In the genomic region with DNA sequence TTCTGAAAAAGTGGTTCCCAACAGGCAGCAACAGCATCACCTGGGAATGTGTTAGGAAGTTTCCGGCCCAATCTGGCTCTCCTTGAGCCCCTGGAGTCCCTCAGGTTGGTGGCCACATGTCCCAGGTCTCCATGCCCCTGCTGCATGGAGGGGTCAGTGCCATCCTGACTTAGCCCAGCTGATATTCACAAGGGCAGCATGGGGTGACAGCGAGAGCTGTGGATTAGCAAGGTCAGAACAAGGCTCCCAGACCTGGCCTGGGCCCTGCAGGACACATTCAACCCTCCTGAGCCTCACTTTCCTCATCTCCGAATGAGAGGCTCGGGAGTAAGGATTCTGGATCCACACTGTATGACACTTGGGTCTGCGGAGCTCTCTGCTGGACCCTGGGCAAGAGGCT, we compare ENCODE assay signal across 25 cellular contexts.
A peak's percentile ranks its signal among the peaks of the same experiment; 100 is the strongest.
DNase-seq lines count a peak whose midpoint lies in the region; ATAC-seq, FAIRE-seq and TF ChIP-seq lines count a peak whose summit lies in the region.
"Had no signal": no experiment of that assay in that cellular context is flagged by ENCODE, and none has a peak within 500 bp of the region (broad histone marks: within the 10 kb centered on the region; RNA-seq: fewer than 3 reads in every experiment).

No MANE protein-coding gene starts in this region.

- H3K36me3 ChIP-seq in trophoblast cell (ENCODE audit: control insufficient read depth in 1 of 2, insufficient read depth in 2 of 2, low read length in 2 of 2) (no peaks in the 10 kb centered on the region), vagina (no peaks in the 10 kb centered on the region)
- H3K36me3 ChIP-seq: SJCRH30 had no signal

- intact Hi-C loops in vagina (cut with DNase I), result no loop called here
- intact Hi-C loops in activated CD4-positive, alpha-beta T cell treated with anti-CD3 and anti-CD28 coated beads, Interleukin-2, amount 10 ng/mL, durations not matched to agents 24 days and 14 days (cut with micrococcal nuclease), result no loop called here

- no peak overlapping the region for H3K18ac ChIP-seq in trophoblast cell (ENCODE audit: low read length)

- no peak overlapping the region for H3K27ac ChIP-seq in trophoblast cell (ENCODE audit: low read depth, low read length)
- no peak overlapping the region for H3K27ac ChIP-seq in vagina
- H3K27ac ChIP-seq: HL-60, PC-9, SJCRH30 had no signal

- no peak overlapping the region for H3K23ac ChIP-seq in trophoblast cell (ENCODE audit: low read length)

- H2AK5ac ChIP-seq in trophoblast cell (ENCODE audit: low read length), result peak overlapping the region; percentile 83

- peak overlapping the region; percentile 65 for H2BK120ac ChIP-seq in trophoblast cell (ENCODE audit: insufficient read depth, low read length, poor library complexity)

- FAIRE-seq in GM12892 (lab: Jason Lieb, UNC), result no peak
- FAIRE-seq: GM12878, H54 had no signal

- H4K91ac ChIP-seq in trophoblast cell (ENCODE audit: low read depth, low read length), result peak overlapping the region; percentile 22

- no peak for TF ChIP-seq POLR2A in vagina (IDR thresholded peaks at IDR 0.05)
- no peak for TF ChIP-seq POLR2A in GM12892 (IDR thresholded peaks at IDR 0.05; ENCODE audit: low read depth, low read length)

- H2BK12ac ChIP-seq in trophoblast cell (ENCODE audit: low read length), result peak overlapping the region; percentile 1

- peaks cover 3% of the 10 kb centered on the region for H3K79me1 ChIP-seq in trophoblast cell (ENCODE audit: low read length)

- peak; percentile 15 for DNase-seq in activated CD8-positive, alpha-beta memory T cell treated with anti-CD3 and anti-CD28 coated beads, Interleukin-2, amount 50 U/mL, for 48 hours
- DNase-seq in activated CD8-positive, alpha-beta memory T cell treated with anti-CD3 and anti-CD28 coated beads, Interleukin-2, amount 10 ng/mL, durations not matched to agents 7 days and 5 days, result no peak
- peak; percentile 44 for DNase-seq in islet precursor cell
- no peak for DNase-seq in trophoblast cell
- peak; percentile 76 to 81 for DNase-seq in vagina (ENCODE audit: extremely low spot score in 2 of 2)
- no peak for DNase-seq in GM12892 (ENCODE audit: insufficient read length)
- DNase-seq in activated CD4-positive, alpha-beta T cell treated with anti-CD3 and anti-CD28 coated beads, Interleukin-2, amount 10 ng/mL, durations not matched to agents 24 days and 14 days, result no peak
- DNase-seq in COLO829 (ENCODE audit: low spot score), result no peak
- DNase-seq: 8988T; Caco-2; CD4-positive, CD25-positive, alpha-beta regulatory T cell; DMS153; GF-D8; HFFc6; IMR-90; NCI-H1417; NCI-H187; NCI-H2107; NCI-H510A; PC-9; SJCRH30 had no signal

- H3K79me2 ChIP-seq in trophoblast cell (ENCODE audit: control insufficient read depth, insufficient read depth, low read length, poor library complexity), result no peaks in the 10 kb centered on the region

- no peak overlapping the region for H2AFZ ChIP-seq in trophoblast cell (ENCODE audit: insufficient read depth, low read length, poor library complexity)
- H2AFZ ChIP-seq: PC-9 had no signal

- H3K27me3 ChIP-seq in trophoblast cell (ENCODE audit: insufficient read depth, low read length) (no peaks in the 10 kb centered on the region), vagina (no peaks in the 10 kb centered on the region)
- H3K27me3 ChIP-seq: SJCRH30 had no signal

- no peaks in the 10 kb centered on the region for H3K4me1 Mint-ChIP-seq in activated CD8-positive, alpha-beta memory T cell treated with anti-CD3 and anti-CD28 coated beads, Interleukin-2, amount 10 ng/mL, durations not matched to agents 7 days and 5 days
- no peaks in the 10 kb centered on the region for H3K4me1 Mint-ChIP-seq in activated CD4-positive, alpha-beta T cell treated with anti-CD3 and anti-CD28 coated beads, Interleukin-2, amount 10 ng/mL, durations not matched to agents 24 days and 14 days
- H3K4me1 Mint-ChIP-seq: CD4-positive, CD25-positive, alpha-beta regulatory T cell had no signal

- no peak overlapping the region for H3K4me3 Mint-ChIP-seq in activated CD8-positive, alpha-beta memory T cell treated with anti-CD3 and anti-CD28 coated beads, Interleukin-2, amount 10 ng/mL, durations not matched to agents 7 days and 5 days
- H3K4me3 Mint-ChIP-seq in activated CD4-positive, alpha-beta T cell treated with anti-CD3 and anti-CD28 coated beads, Interleukin-2, amount 10 ng/mL, durations not matched to agents 24 days and 14 days, result no peak overlapping the region
- H3K4me3 Mint-ChIP-seq: B cell; CD4-positive, CD25-positive, alpha-beta regulatory T cell; HFFc6 had no signal

- no peaks in the 10 kb centered on the region for H3K9me3 Mint-ChIP-seq in activated CD8-positive, alpha-beta memory T cell treated with anti-CD3 and anti-CD28 coated beads, Interleukin-2, amount 10 ng/mL, durations not matched to agents 7 days and 5 days (ENCODE audit: low read depth)
- no peaks in the 10 kb centered on the region for H3K9me3 Mint-ChIP-seq in activated CD4-positive, alpha-beta T cell treated with anti-CD3 and anti-CD28 coated beads, Interleukin-2, amount 10 ng/mL, durations not matched to agents 24 days and 14 days

- no peak overlapping the region for H3K27ac Mint-ChIP-seq in activated CD8-positive, alpha-beta memory T cell treated with anti-CD3 and anti-CD28 coated beads, Interleukin-2, amount 10 ng/mL, durations not matched to agents 7 days and 5 days
- H3K27ac Mint-ChIP-seq in activated CD4-positive, alpha-beta T cell treated with anti-CD3 and anti-CD28 coated beads, Interleukin-2, amount 10 ng/mL, durations not matched to agents 24 days and 14 days, result no peak overlapping the region
- H3K27ac Mint-ChIP-seq: B cell; CD4-positive, CD25-positive, alpha-beta regulatory T cell; HFFc6 had no signal

- no peak overlapping the region for H4K12ac ChIP-seq in trophoblast cell (ENCODE audit: low read depth, low read length)

- CTCF ChIA-PET in activated CD8-positive, alpha-beta memory T cell treated with anti-CD3 and anti-CD28 coated beads, Interleukin-2, amount 10 ng/mL, durations not matched to agents 7 days and 5 days (lab: Charles Lee), result no interaction called here

- no peak overlapping the region for H3K4ac ChIP-seq in trophoblast cell (ENCODE audit: low read depth, low read length)

- peaks cover 13% of the 10 kb centered on the region for H3K27me3 Mint-ChIP-seq in activated CD8-positive, alpha-beta memory T cell treated with anti-CD3 and anti-CD28 coated beads, Interleukin-2, amount 10 ng/mL, durations not matched to agents 7 days and 5 days
- H3K27me3 Mint-ChIP-seq in activated CD4-positive, alpha-beta T cell treated with anti-CD3 and anti-CD28 coated beads, Interleukin-2, amount 10 ng/mL, durations not matched to agents 24 days and 14 days, result peaks cover 5% of the 10 kb centered on the region
- H3K27me3 Mint-ChIP-seq: B cell; CD4-positive, CD25-positive, alpha-beta regulatory T cell had no signal

- TF ChIP-seq CTCF in vagina (IDR thresholded peaks at IDR 0.05), result no peak

- no peaks in the 10 kb centered on the region for H3K36me3 Mint-ChIP-seq in activated CD8-positive, alpha-beta memory T cell treated with anti-CD3 and anti-CD28 coated beads, Interleukin-2, amount 10 ng/mL, durations not matched to agents 7 days and 5 days
- H3K36me3 Mint-ChIP-seq in activated CD4-positive, alpha-beta T cell treated with anti-CD3 and anti-CD28 coated beads, Interleukin-2, amount 10 ng/mL, durations not matched to agents 24 days and 14 days (ENCODE audit: low read depth), result no peaks in the 10 kb centered on the region
- H3K36me3 Mint-ChIP-seq: CD4-positive, CD25-positive, alpha-beta regulatory T cell had no signal

- no peak overlapping the region for H2BK5ac ChIP-seq in trophoblast cell (ENCODE audit: low read depth, low read length, poor library complexity)

- H3K4me3 ChIP-seq in trophoblast cell (ENCODE audit: low read depth, low read length) (no peak overlapping the region), vagina (no peak overlapping the region)
- H3K4me3 ChIP-seq: GM12878, PC-9, SJCRH30 had no signal

- no peak overlapping the region for H3K9ac ChIP-seq in trophoblast cell (ENCODE audit: low read length)

- H3K9me3 ChIP-seq in trophoblast cell (ENCODE audit: insufficient read depth, low read depth, low read length) (peaks cover 2% of the 10 kb centered on the region), vagina (no peaks in the 10 kb centered on the region)
- H3K9me3 ChIP-seq: Caco-2 had no signal

- WGBS in trophoblast cell (ENCODE audit: extremely low coverage, insufficient coverage, insufficient read length), result no CpG with 5 or more reads among the region's 5 CpGs

- H4K8ac ChIP-seq in trophoblast cell (ENCODE audit: low read depth, low read length), result no peak overlapping the region

- H3K4me1 ChIP-seq in trophoblast cell (ENCODE audit: control insufficient read depth in 1 of 2, insufficient read depth in 2 of 2, low read length in 2 of 2) (peaks cover 19 to 25% of the 10 kb centered on the region in 2 experiments), vagina (peaks cover 13% of the 10 kb centered on the region)
- H3K4me1 ChIP-seq: Caco-2 had no signal

- H3K14ac ChIP-seq in trophoblast cell (ENCODE audit: low read length), result no peak overlapping the region

- no peak for ATAC-seq in activated CD8-positive, alpha-beta memory T cell treated with anti-CD3 and anti-CD28 coated beads, Interleukin-2, amount 10 ng/mL, durations not matched to agents 7 days and 5 days
- ATAC-seq: GM12878 had no signal

- H3K4me2 ChIP-seq in trophoblast cell (ENCODE audit: low read length), result no peak overlapping the region
- H3K4me2 ChIP-seq: PC-9 had no signal

Comparison
In these comparisons a context has a peak if more than half of its experiments do, and no peak if none do; other contexts are left out.
1. DNase-seq: peak in activated CD8-positive, alpha-beta memory T cell treated with anti-CD3 and anti-CD28 coated beads, Interleukin-2, amount 50 U/mL, for 48 hours (single experiment), islet precursor cell (single experiment) and vagina (2 of 2); none in activated CD8-positive, alpha-beta memory T cell treated with anti-CD3 and anti-CD28 coated beads, Interleukin-2, amount 10 ng/mL, durations not matched to agents 7 days and 5 days (single experiment), trophoblast cell (0 of 2), GM12892 (single experiment), activated CD4-positive, alpha-beta T cell treated with anti-CD3 and anti-CD28 coated beads, Interleukin-2, amount 10 ng/mL, durations not matched to agents 24 days and 14 days (single experiment) and COLO829 (single experiment).